ENCODE assay signal across 19 cellular contexts in genomic region chr4:135601351-135601750, GRCh38.
"Had no signal": no experiment of that assay in that cellular context is flagged by ENCODE, and none has a peak within 500 bp of the region (broad histone marks: within the 10 kb centered on the region; RNA-seq: fewer than 3 reads in every experiment).

No MANE protein-coding gene starts in this region.

- DNase-seq: KBM-7, MV-4-11, NCI-H1048, NCI-H1105, NCI-H1417, NCI-H1436 treated with DMSO at 0.1 percent for 48 hours, NCI-H1694, NCI-H187 treated with DMSO at 0.1 percent for 48 hours, NCI-H2029 treated with DMSO at 0.1 percent for 48 hours, NCI-H2171 treated with DMSO at 0.1 percent for 48 hours, NCI-H524, NCI-H526 treated with DMSO at 0.1 percent for 48 hours, NCI-H748 treated with DMSO at 0.1 percent for 48 hours, Peyer's patch, SHP77 treated with DMSO at 0.1 percent for 48 hours had no signal

- H3K36me3 ChIP-seq: Peyer's patch, SJSA1 had no signal

- H3K27ac ChIP-seq: HL-60, Peyer's patch, SJSA1, SK-N-MC had no signal

- ATAC-seq: Right ventricle myocardium inferior had no signal

- H3K27me3 ChIP-seq: Peyer's patch, SJSA1 had no signal

- H3K9me3 ChIP-seq: SJSA1 had no signal

- H3K4me1 ChIP-seq: Peyer's patch, SJSA1 had no signal

- H3K4me3 ChIP-seq: Peyer's patch, SJSA1, SK-N-MC had no signal
